ENCODE assay signal across 1 cellular context in the genomic region with DNA sequence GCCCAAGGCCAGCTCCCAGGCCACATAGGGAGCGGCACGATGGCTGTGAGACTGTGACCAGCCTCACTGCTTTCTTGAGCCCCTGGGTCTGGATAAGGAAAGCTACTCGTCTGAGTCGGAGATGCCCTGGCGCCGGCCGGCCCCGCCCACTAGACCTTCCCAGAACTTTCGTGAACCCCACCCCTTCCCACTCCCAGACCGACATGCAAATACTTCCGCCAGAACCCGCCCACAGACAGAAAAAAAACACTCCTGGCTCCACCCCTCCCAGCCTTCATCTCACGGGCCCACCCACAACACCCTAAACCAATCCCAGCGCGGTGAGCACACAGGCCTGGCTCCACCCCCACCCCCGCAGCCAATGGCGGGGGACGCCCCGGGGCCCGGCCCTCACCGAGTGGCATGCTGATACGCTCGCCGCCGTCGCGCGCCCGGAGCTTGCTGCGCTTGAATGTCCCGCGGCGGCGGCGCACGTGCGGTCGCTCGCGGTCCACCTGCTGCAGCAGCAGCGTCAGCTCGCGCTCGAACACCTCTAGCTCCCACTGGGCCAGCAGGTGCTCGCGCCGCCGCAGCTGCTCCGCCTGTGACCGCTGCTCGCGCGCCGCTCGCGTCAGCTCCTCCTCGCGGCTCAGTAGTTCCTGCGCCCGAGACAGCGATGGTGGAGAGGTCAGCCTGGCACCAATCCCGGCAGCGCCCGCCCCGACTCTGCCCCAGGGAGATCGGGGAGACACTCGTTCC.
TF ChIP-seq lines count a peak whose summit lies in the region.

No MANE protein-coding gene starts in this region.

TF ChIP-seq in GM23338, 12 proteins besides CTCF, POLR2A, EP300 and RAD21 (continued from another document):
- TF ChIP-seq, protein P1, sequence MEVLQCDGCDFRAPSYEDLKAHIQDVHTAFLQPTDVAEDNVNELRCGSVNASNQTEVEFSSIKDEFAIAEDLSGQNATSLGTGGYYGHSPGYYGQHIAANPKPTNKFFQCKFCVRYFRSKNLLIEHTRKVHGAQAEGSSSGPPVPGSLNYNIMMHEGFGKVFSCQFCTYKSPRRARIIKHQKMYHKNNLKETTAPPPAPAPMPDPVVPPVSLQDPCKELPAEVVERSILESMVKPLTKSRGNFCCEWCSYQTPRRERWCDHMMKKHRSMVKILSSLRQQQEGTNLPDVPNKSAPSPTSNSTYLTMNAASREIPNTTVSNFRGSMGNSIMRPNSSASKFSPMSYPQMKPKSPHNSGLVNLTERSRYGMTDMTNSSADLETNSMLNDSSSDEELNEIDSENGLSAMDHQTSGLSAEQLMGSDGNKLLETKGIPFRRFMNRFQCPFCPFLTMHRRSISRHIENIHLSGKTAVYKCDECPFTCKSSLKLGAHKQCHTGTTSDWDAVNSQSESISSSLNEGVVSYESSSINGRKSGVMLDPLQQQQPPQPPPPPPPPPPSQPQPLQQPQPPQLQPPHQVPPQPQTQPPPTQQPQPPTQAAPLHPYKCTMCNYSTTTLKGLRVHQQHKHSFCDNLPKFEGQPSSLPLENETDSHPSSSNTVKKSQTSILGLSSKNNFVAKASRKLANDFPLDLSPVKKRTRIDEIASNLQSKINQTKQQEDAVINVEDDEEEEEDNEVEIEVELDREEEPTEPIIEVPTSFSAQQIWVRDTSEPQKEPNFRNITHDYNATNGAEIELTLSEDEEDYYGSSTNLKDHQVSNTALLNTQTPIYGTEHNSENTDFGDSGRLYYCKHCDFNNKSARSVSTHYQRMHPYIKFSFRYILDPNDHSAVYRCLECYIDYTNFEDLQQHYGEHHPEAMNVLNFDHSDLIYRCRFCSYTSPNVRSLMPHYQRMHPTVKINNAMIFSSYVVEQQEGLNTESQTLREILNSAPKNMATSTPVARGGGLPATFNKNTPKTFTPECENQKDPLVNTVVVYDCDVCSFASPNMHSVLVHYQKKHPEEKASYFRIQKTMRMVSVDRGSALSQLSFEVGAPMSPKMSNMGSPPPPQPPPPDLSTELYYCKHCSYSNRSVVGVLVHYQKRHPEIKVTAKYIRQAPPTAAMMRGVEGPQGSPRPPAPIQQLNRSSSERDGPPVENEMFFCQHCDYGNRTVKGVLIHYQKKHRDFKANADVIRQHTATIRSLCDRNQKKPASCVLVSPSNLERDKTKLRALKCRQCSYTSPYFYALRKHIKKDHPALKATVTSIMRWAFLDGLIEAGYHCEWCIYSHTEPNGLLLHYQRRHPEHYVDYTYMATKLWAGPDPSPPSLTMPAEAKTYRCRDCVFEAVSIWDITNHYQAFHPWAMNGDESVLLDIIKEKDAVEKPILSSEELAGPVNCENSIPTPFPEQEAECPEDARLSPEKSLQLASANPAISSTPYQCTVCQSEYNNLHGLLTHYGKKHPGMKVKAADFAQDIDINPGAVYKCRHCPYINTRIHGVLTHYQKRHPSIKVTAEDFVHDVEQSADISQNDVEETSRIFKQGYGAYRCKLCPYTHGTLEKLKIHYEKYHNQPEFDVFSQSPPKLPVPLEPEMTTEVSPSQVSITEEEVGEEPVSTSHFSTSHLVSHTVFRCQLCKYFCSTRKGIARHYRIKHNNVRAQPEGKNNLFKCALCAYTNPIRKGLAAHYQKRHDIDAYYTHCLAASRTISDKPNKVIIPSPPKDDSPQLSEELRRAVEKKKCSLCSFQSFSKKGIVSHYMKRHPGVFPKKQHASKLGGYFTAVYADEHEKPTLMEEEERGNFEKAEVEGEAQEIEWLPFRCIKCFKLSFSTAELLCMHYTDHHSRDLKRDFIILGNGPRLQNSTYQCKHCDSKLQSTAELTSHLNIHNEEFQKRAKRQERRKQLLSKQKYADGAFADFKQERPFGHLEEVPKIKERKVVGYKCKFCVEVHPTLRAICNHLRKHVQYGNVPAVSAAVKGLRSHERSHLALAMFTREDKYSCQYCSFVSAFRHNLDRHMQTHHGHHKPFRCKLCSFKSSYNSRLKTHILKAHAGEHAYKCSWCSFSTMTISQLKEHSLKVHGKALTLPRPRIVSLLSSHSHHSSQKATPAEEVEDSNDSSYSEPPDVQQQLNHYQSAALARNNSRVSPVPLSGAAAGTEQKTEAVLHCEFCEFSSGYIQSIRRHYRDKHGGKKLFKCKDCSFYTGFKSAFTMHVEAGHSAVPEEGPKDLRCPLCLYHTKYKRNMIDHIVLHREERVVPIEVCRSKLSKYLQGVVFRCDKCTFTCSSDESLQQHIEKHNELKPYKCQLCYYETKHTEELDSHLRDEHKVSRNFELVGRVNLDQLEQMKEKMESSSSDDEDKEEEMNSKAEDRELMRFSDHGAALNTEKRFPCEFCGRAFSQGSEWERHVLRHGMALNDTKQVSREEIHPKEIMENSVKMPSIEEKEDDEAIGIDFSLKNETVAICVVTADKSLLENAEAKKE (CRISPR knock-in tag; IDR thresholded peaks at IDR 0.05), result no peak
- TF ChIP-seq ZNF114 (CRISPR knock-in tag; IDR thresholded peaks at IDR 0.05) (no peak), EZH2phosphoT487 (IDR thresholded peaks at IDR 0.05; ENCODE audit: unreplicated experiment) (no peak), STAT1 (IDR thresholded peaks at IDR 0.05; ENCODE audit: unreplicated experiment) (no peak)
- TF ChIP-seq, protein P2, sequence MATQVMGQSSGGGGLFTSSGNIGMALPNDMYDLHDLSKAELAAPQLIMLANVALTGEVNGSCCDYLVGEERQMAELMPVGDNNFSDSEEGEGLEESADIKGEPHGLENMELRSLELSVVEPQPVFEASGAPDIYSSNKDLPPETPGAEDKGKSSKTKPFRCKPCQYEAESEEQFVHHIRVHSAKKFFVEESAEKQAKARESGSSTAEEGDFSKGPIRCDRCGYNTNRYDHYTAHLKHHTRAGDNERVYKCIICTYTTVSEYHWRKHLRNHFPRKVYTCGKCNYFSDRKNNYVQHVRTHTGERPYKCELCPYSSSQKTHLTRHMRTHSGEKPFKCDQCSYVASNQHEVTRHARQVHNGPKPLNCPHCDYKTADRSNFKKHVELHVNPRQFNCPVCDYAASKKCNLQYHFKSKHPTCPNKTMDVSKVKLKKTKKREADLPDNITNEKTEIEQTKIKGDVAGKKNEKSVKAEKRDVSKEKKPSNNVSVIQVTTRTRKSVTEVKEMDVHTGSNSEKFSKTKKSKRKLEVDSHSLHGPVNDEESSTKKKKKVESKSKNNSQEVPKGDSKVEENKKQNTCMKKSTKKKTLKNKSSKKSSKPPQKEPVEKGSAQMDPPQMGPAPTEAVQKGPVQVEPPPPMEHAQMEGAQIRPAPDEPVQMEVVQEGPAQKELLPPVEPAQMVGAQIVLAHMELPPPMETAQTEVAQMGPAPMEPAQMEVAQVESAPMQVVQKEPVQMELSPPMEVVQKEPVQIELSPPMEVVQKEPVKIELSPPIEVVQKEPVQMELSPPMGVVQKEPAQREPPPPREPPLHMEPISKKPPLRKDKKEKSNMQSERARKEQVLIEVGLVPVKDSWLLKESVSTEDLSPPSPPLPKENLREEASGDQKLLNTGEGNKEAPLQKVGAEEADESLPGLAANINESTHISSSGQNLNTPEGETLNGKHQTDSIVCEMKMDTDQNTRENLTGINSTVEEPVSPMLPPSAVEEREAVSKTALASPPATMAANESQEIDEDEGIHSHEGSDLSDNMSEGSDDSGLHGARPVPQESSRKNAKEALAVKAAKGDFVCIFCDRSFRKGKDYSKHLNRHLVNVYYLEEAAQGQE (IDR thresholded peaks at IDR 0.05; ENCODE audit: unreplicated experiment), result no peak
